Comparison of ENCODE assay signal across 17 cellular contexts in genomic region chr5:121735618-121736017, GRCh38.
DNase-seq lines count a peak whose midpoint lies in the region; ATAC-seq and TF ChIP-seq lines count a peak whose summit lies in the region.
"Had no signal": no experiment of that assay in that cellular context is flagged by ENCODE, and none has a peak within 500 bp of the region (broad histone marks: within the 10 kb centered on the region; RNA-seq: fewer than 3 reads in every experiment).

No MANE protein-coding gene starts in this region.

- TF ChIP-seq CTCF in cardiac muscle cell (IDR thresholded peaks at IDR 0.05; ENCODE audit: low read depth, low read length) (no peak), left ventricle myocardium inferior (IDR thresholded peaks at IDR 0.05; ENCODE audit: borderline replicate concordance) (no peak), VCaP (conservative IDR thresholded peaks at IDR 0.05) (no peak), mucosa of descending colon (IDR thresholded peaks at IDR 0.05) (no peak)

- DNase-seq in cardiac muscle cell (ENCODE audit: low read depth in 1 of 2, low spot score in 1 of 2) (no peak), left ventricle myocardium inferior (no peak), mucosa of descending colon (no peak)
- DNase-seq: AML-193; Caco-2; Calu3; CD4-positive, alpha-beta T cell; CD8-positive, alpha-beta T cell; DMS79 treated with DMSO at 0.1 percent for 48 hours; GF-D8 had no signal

- no peaks in the 10 kb centered on the region for H3K9me3 ChIP-seq in cardiac muscle cell (ENCODE audit: low read depth)
- H3K9me3 ChIP-seq in left ventricle myocardium inferior (replicated peaks) = peaks cover 20% of the 10 kb centered on the region
- no peaks in the 10 kb centered on the region for H3K9me3 ChIP-seq in mucosa of descending colon
- H3K9me3 ChIP-seq: A549; BLaER1 treated with 17β-estradiol and CSF1 and Interleukin-3, amounts not matched to agents 10 nM and 100 nM; Caco-2 had no signal

- intact Hi-C loops in left ventricle myocardium inferior (cut with micrococcal nuclease) = no loop called here
- intact Hi-C loops in mucosa of descending colon (cut with DNase I, micrococcal nuclease) = no loop called here

- H3K36me3 ChIP-seq in cardiac muscle cell (no peaks in the 10 kb centered on the region), left ventricle myocardium inferior (no peaks in the 10 kb centered on the region), mucosa of descending colon (ENCODE audit: low read depth) (no peaks in the 10 kb centered on the region)
- H3K36me3 ChIP-seq: BLaER1 treated with 17β-estradiol and CSF1 and Interleukin-3, amounts not matched to agents 10 nM and 100 nM had no signal

- H3K27me3 ChIP-seq in cardiac muscle cell (no peaks in the 10 kb centered on the region), left ventricle myocardium inferior (ENCODE audit: low read depth) (no peaks in the 10 kb centered on the region)
- H3K27me3 ChIP-seq: BLaER1 treated with 17β-estradiol and CSF1 and Interleukin-3, amounts not matched to agents 10 nM and 100 nM had no signal

- H3K27ac ChIP-seq in cardiac muscle cell = peak overlapping the region; percentile 23
- H3K27ac ChIP-seq in left ventricle myocardium inferior (replicated peaks) = no peak overlapping the region
- H3K27ac ChIP-seq in VCaP = peak overlapping the region; percentile 11
- H3K27ac ChIP-seq: 22Rv1; A549; BLaER1 treated with 17β-estradiol and CSF1 and Interleukin-3, amounts not matched to agents 10 nM and 100 nM; C4-2B had no signal

- ATAC-seq in mucosa of descending colon (peak; percentile 60), HG03354 (IDR thresholded peaks at IDR 0.05; ENCODE audit: poor library complexity, severe bottlenecking, unreplicated experiment) (no peak), HG03095 (IDR thresholded peaks at IDR 0.05; ENCODE audit: unreplicated experiment) (no peak)
- ATAC-seq: A549; CD8-positive, alpha-beta T cell had no signal

- H3K4me1 ChIP-seq in cardiac muscle cell (ENCODE audit: low read depth) (peaks cover 37% of the 10 kb centered on the region), left ventricle myocardium inferior (peaks cover 10% of the 10 kb centered on the region), mucosa of descending colon (ENCODE audit: low read depth) (no peaks in the 10 kb centered on the region)
- H3K4me1 ChIP-seq: A549; BLaER1 treated with 17β-estradiol and CSF1 and Interleukin-3, amounts not matched to agents 10 nM and 100 nM; Caco-2 had no signal

- H3K4me3 ChIP-seq in cardiac muscle cell (no peak overlapping the region), left ventricle myocardium inferior (no peak overlapping the region), mucosa of descending colon (no peak overlapping the region)
- H3K4me3 ChIP-seq: A549; BLaER1 treated with 17β-estradiol and CSF1 and Interleukin-3, amounts not matched to agents 10 nM and 100 nM had no signal
